In the genomic region with DNA sequence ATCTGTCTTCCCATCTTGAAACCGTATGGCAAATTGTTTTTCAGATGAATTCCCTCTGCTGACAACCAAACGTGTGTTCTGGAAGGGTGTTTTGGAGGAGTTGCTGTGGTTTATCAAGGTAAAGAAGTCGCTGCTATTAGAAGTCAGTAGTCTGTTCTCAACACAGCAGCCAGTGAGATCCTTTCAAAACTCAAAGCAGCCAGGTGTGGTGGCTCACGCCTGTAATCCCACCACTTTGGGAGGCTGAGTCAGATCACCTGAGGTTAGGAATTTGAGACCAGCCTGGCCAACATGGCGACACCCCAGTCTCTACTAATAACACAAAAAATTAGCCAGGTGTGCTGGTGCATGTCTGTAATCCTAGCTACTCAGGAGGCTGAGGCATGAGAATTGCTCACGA, we compare ENCODE assay signal across 11 cellular contexts. TPM values are rescaled to one million over a fixed set of nuclear protein-coding genes. Genes with fewer than 3 reads are reported as not detected.
A peak's percentile ranks its signal among the peaks of the same experiment; 100 is the strongest.
DNase-seq lines count a peak whose midpoint lies in the region; ATAC-seq and TF ChIP-seq lines count a peak whose summit lies in the region.
"Had no signal": no experiment of that assay in that cellular context is flagged by ENCODE, and none has a peak within 500 bp of the region (broad histone marks: within the 10 kb centered on the region; RNA-seq: fewer than 3 reads in every experiment).

No MANE protein-coding gene starts in this region.

- ATAC-seq in HCT116, result no peak
- no peak for ATAC-seq in activated CD8-positive, alpha-beta T cell treated with anti-CD3 and anti-CD28 coated beads, Interleukin-2, amount 10 ng/mL, durations not matched to agents 7 days and 5 days
- ATAC-seq in naive thymus-derived CD4-positive, alpha-beta T cell, result no peak
- no peak for ATAC-seq in heart right ventricle
- ATAC-seq in HG02642 (IDR thresholded peaks at IDR 0.05; ENCODE audit: poor library complexity, unreplicated experiment), result no peak
- ATAC-seq in GM18517 (IDR thresholded peaks at IDR 0.05; ENCODE audit: unreplicated experiment), result no peak

- no peak overlapping the region for H3K27ac ChIP-seq in CD4-positive, alpha-beta memory T cell (ENCODE audit: low read depth, low read length)
- H3K27ac ChIP-seq in HCT116 (ENCODE audit: low read depth, low read length) (peak overlapping the region; percentile 100; the same call in 1 of the 2 replicates), heart right ventricle (no peak overlapping the region)
- H3K27ac ChIP-seq in naive thymus-derived CD4-positive, alpha-beta T cell (ENCODE audit: low read depth, low read length), result no peak overlapping the region
- H3K27ac ChIP-seq: Peyer's patch had no signal

- TF ChIP-seq RAD21 in HCT116 (IDR thresholded peaks at IDR 0.05; ENCODE audit: low read depth), result no peak

- peak overlapping the region; percentile 4 to 92 (median 86) for H3K4me3 Mint-ChIP-seq in CD4-positive, alpha-beta memory T cell
- peak overlapping the region; percentile 99 for H3K4me3 Mint-ChIP-seq in activated CD8-positive, alpha-beta T cell treated with anti-CD3 and anti-CD28 coated beads, Interleukin-2, amount 10 ng/mL, durations not matched to agents 7 days and 5 days
- H3K4me3 Mint-ChIP-seq in naive thymus-derived CD4-positive, alpha-beta T cell, result peak overlapping the region; percentile 2 to 96 (median 83)

- DNase-seq in CD4-positive, alpha-beta memory T cell, result no peak
- DNase-seq in HCT116 (ENCODE audit: low read depth, low spot score), result no peak
- no peak for DNase-seq in activated CD8-positive, alpha-beta T cell treated with anti-CD3 and anti-CD28 coated beads, Interleukin-2, amount 10 ng/mL, durations not matched to agents 7 days and 5 days
- no peak for DNase-seq in naive thymus-derived CD4-positive, alpha-beta T cell
- no peak for DNase-seq in heart right ventricle
- DNase-seq: activated gamma-delta T cell, MV-4-11, Peyer's patch, substantia nigra had no signal

- CTCF ChIA-PET in CD4-positive, alpha-beta memory T cell (lab: Charles Lee; ENCODE audit: partially characterized antibody), result interaction anchor here (0.5 kb wide), 1 partner anchor 512 kb away, joined by 3 read pairs; no protein-coding TSS in a partner anchor
- CTCF ChIA-PET in HCT116 (lab: Charles Lee), result no interaction called here
- CTCF ChIA-PET in activated CD8-positive, alpha-beta T cell treated with anti-CD3 and anti-CD28 coated beads, Interleukin-2, amount 10 ng/mL, durations not matched to agents 7 days and 5 days (lab: Charles Lee), result interaction anchor here (1.5 to 3.2 kb wide), 3 partner anchors 10 to 53 kb away, joined by 4 to 20 read pairs (median 5); partner anchors contain the start of gene ENOSF1
- CTCF ChIA-PET in naive thymus-derived CD4-positive, alpha-beta T cell (lab: Charles Lee), result no interaction called here

- H3K79me2 ChIP-seq in HCT116 (ENCODE audit: insufficient read depth, low read length), result peaks cover 66% of the 10 kb centered on the region

- H3K9me3 ChIP-seq in CD4-positive, alpha-beta memory T cell (ENCODE audit: control insufficient read depth in 1 of 2, low read length in 2 of 2), result no peaks in the 10 kb centered on the region
- H3K9me3 ChIP-seq in HCT116 (ENCODE audit: control insufficient read depth in 1 of 2, insufficient read depth in 1 of 2, low read depth in 1 of 2, low read length in 2 of 2) (no peaks in the 10 kb centered on the region), heart right ventricle (no peaks in the 10 kb centered on the region)
- H3K9me3 ChIP-seq in naive thymus-derived CD4-positive, alpha-beta T cell (ENCODE audit: control insufficient read depth in 2 of 3, low read length in 3 of 3), result no peaks in the 10 kb centered on the region
- H3K9me3 ChIP-seq: Peyer's patch had no signal

- TF ChIP-seq CTCF in HCT116 (IDR thresholded peaks at IDR 0.05 in 2 of 3, conservative IDR thresholded peaks at IDR 0.05 in 1 of 3; ENCODE audit: borderline replicate concordance in 1 of 3, insufficient read depth in 1 of 3, low read depth in 2 of 3, low read length in 2 of 3) (no peak), heart right ventricle (IDR thresholded peaks at IDR 0.05) (no peak)

- no peak for TF ChIP-seq POLR2A in HCT116 (IDR thresholded peaks at IDR 0.05; ENCODE audit: borderline replicate concordance, extremely low read depth, insufficient read depth, insufficient read length)

- WGBS in heart right ventricle, 2 donors, result 93 to 94% methylated on average over 6 of the region's 6 CpGs

- peaks cover 6 to 24% of the 10 kb centered on the region in 2 donors for H3K27me3 Mint-ChIP-seq in CD4-positive, alpha-beta memory T cell
- no peaks in the 10 kb centered on the region for H3K27me3 Mint-ChIP-seq in activated CD8-positive, alpha-beta T cell treated with anti-CD3 and anti-CD28 coated beads, Interleukin-2, amount 10 ng/mL, durations not matched to agents 7 days and 5 days (ENCODE audit: low read depth)
- H3K27me3 Mint-ChIP-seq in naive thymus-derived CD4-positive, alpha-beta T cell, result peaks cover 0 to 31% (median 29%) of the 10 kb centered on the region in 5 donors

- H3K36me3 Mint-ChIP-seq in CD4-positive, alpha-beta memory T cell, result no peaks in the 10 kb centered on the region
- H3K36me3 Mint-ChIP-seq in activated CD8-positive, alpha-beta T cell treated with anti-CD3 and anti-CD28 coated beads, Interleukin-2, amount 10 ng/mL, durations not matched to agents 7 days and 5 days (ENCODE audit: low read depth), result peaks cover 53% of the 10 kb centered on the region
- peaks cover 3 to 44% (median 4%) of the 10 kb centered on the region in 5 donors for H3K36me3 Mint-ChIP-seq in naive thymus-derived CD4-positive, alpha-beta T cell

- RAD21 ChIA-PET in HCT116 (lab: Charles Lee; ENCODE audit: low non-redundant PET in 1 of 2, low total read pairs in 2 of 2, uncharacterized antibody in 2 of 2, unreplicated experiment in 2 of 2), result no interaction called here

- H3K9ac ChIP-seq in HCT116 (ENCODE audit: low read length), result peak overlapping the region; percentile 99

- POLR2A ChIA-PET in CD4-positive, alpha-beta memory T cell (lab: Charles Lee; ENCODE audit: partially characterized antibody), result no interaction called here
- POLR2A ChIA-PET in HCT116 (lab: Charles Lee), result no interaction called here
- POLR2A ChIA-PET in activated CD8-positive, alpha-beta T cell treated with anti-CD3 and anti-CD28 coated beads, Interleukin-2, amount 10 ng/mL, durations not matched to agents 7 days and 5 days (lab: Charles Lee), result interaction anchor here (0.9 to 4.2 kb wide), 6 partner anchors 11 to 391 kb away, joined by 3 to 32 read pairs (median 15); partner anchors contain the start of gene THOC1
- POLR2A ChIA-PET in naive thymus-derived CD4-positive, alpha-beta T cell (lab: Charles Lee), result no interaction called here

- no peak overlapping the region for H3K4me3 ChIP-seq in CD4-positive, alpha-beta memory T cell (ENCODE audit: low read length in 2 of 2)
- H3K4me3 ChIP-seq in HCT116 (replicated peaks in 1 of 2; ENCODE audit: low read depth in 1 of 2, low read length in 2 of 2), result peak overlapping the region; percentile 85 to 96; a peak in 2 of 4 replicates
- H3K4me3 ChIP-seq in naive thymus-derived CD4-positive, alpha-beta T cell (ENCODE audit: low read length), result no peak overlapping the region
- no peak overlapping the region for H3K4me3 ChIP-seq in heart right ventricle

- no peak overlapping the region for H3K27ac Mint-ChIP-seq in CD4-positive, alpha-beta memory T cell
- H3K27ac Mint-ChIP-seq in activated CD8-positive, alpha-beta T cell treated with anti-CD3 and anti-CD28 coated beads, Interleukin-2, amount 10 ng/mL, durations not matched to agents 7 days and 5 days, result peak overlapping the region; percentile 94
- peak overlapping the region in 1 of 9 donors; percentile 94 for H3K27ac Mint-ChIP-seq in naive thymus-derived CD4-positive, alpha-beta T cell

- no peaks in the 10 kb centered on the region for H3K4me1 ChIP-seq in CD4-positive, alpha-beta memory T cell (ENCODE audit: insufficient read depth, low read length)
- H3K4me1 ChIP-seq in HCT116 (ENCODE audit: control insufficient read depth in 1 of 2, insufficient read depth in 2 of 2, low read length in 2 of 2), result peaks cover 9 to 22% of the 10 kb centered on the region in 2 experiments; a peak in 3 of 4 replicates
- H3K4me1 ChIP-seq in naive thymus-derived CD4-positive, alpha-beta T cell (ENCODE audit: control insufficient read depth in 2 of 2, insufficient read depth in 2 of 2, low read length in 2 of 2), result peaks cover 0 to 5% of the 10 kb centered on the region in 2 donors
- H3K4me1 ChIP-seq in heart right ventricle, result peaks cover 0 to 17% (median 9%) of the 10 kb centered on the region in 9 donors

- peak overlapping the region; percentile 94 for H3K4me2 ChIP-seq in HCT116 (ENCODE audit: low read length)

- peaks cover 0 to 11% (median 7%) of the 10 kb centered on the region in 8 donors for H3K9me3 Mint-ChIP-seq in CD4-positive, alpha-beta memory T cell
- peaks cover 6% of the 10 kb centered on the region for H3K9me3 Mint-ChIP-seq in activated CD8-positive, alpha-beta T cell treated with anti-CD3 and anti-CD28 coated beads, Interleukin-2, amount 10 ng/mL, durations not matched to agents 7 days and 5 days (ENCODE audit: insufficient read depth)
- peaks cover 0 to 14% (median 5%) of the 10 kb centered on the region in 11 donors for H3K9me3 Mint-ChIP-seq in naive thymus-derived CD4-positive, alpha-beta T cell

- peaks cover 8 to 17% (median 13%) of the 10 kb centered on the region in 4 donors for H3K4me1 Mint-ChIP-seq in CD4-positive, alpha-beta memory T cell
- H3K4me1 Mint-ChIP-seq in activated CD8-positive, alpha-beta T cell treated with anti-CD3 and anti-CD28 coated beads, Interleukin-2, amount 10 ng/mL, durations not matched to agents 7 days and 5 days (ENCODE audit: low read depth), result peaks cover 48% of the 10 kb centered on the region
- H3K4me1 Mint-ChIP-seq in naive thymus-derived CD4-positive, alpha-beta T cell, result peaks cover 0 to 51% (median 10%) of the 10 kb centered on the region in 7 donors

- H3K27me3 ChIP-seq in CD4-positive, alpha-beta memory T cell (ENCODE audit: insufficient read depth, low read length), result no peaks in the 10 kb centered on the region
- no peaks in the 10 kb centered on the region for H3K27me3 ChIP-seq in HCT116 (ENCODE audit: insufficient read depth, low read length)
- peaks cover 0 to 5% of the 10 kb centered on the region in 2 donors for H3K27me3 ChIP-seq in naive thymus-derived CD4-positive, alpha-beta T cell (ENCODE audit: control insufficient read depth in 2 of 2, insufficient read depth in 2 of 2, low read length in 2 of 2)
- peaks cover 0 to 10% (median 5%) of the 10 kb centered on the region in 7 donors for H3K27me3 ChIP-seq in heart right ventricle
- H3K27me3 ChIP-seq: Peyer's patch had no signal

- no peak overlapping the region for H2AFZ ChIP-seq in HCT116 (ENCODE audit: low read depth, low read length, poor library complexity, severe bottlenecking)

- no peaks in the 10 kb centered on the region for H4K20me1 ChIP-seq in HCT116 (ENCODE audit: insufficient read depth)

- no TSS peak for BruUV-seq in HCT116 (replicated peaks; lab: Mats Ljungman, UMichigan)

- H3K9me2 ChIP-seq in HCT116 (ENCODE audit: insufficient read depth), result no peaks in the 10 kb centered on the region

- intact Hi-C loops in CD4-positive, alpha-beta memory T cell (cut with micrococcal nuclease), result loop anchor here (10.0 kb wide), 1 partner anchor 55 kb away; the partner anchor contains the start of gene ENOSF1
- intact Hi-C loops in HCT116 (cut with micrococcal nuclease), result loop anchor here (5.0 kb wide), 1 partner anchor 53 kb away; the partner anchor contains the start of gene ENOSF1
- intact Hi-C loops in naive thymus-derived CD4-positive, alpha-beta T cell (cut with micrococcal nuclease), result loop anchor here in 1 of 2 donors (2.0 kb wide), 4 partner anchors 23 to 153 kb away; partner anchors contain the start of genes CLUL1 and YES1
- intact Hi-C loops in heart right ventricle (cut with DNase I), result no loop called here

- H3K36me3 ChIP-seq in CD4-positive, alpha-beta memory T cell (ENCODE audit: insufficient read depth, low read length), result no peaks in the 10 kb centered on the region
- H3K36me3 ChIP-seq in HCT116 (ENCODE audit: control insufficient read depth in 1 of 2, insufficient read depth in 2 of 2, low read length in 2 of 2) (peaks cover 19 to 32% of the 10 kb centered on the region in 2 experiments), heart right ventricle (peaks cover 0 to 5% (median 0%) of the 10 kb centered on the region in 9 donors)
- H3K36me3 ChIP-seq in naive thymus-derived CD4-positive, alpha-beta T cell (ENCODE audit: control insufficient read depth in 2 of 3, insufficient read depth in 3 of 3, low read length in 3 of 3), result no peaks in the 10 kb centered on the region
- H3K36me3 ChIP-seq: Peyer's patch had no signal

RNA-seq across cellular contexts. Expression of gene TYMS, which starts 2.1 kb away (rescaled TPM):
- not detected for total RNA-seq in CD4-positive, alpha-beta memory T cell
- polyA plus RNA-seq in CD4-positive, alpha-beta memory T cell, result under 1 TPM in 1 of 2 donors, not detected in 1; 0.33 TPM
- total RNA-seq in HCT116 (2021; ENCODE audit: unreplicated experiment) (245 TPM), heart right ventricle (10 to 100 TPM in 1 of 10 donors, 1 to 10 TPM in 8, under 1 TPM in 1; 0.91 to 16.7 (median 2.2) TPM)
- polyA plus RNA-seq in HCT116 (2012), result 197 and 211 TPM in 2 replicates
- total RNA-seq in activated CD8-positive, alpha-beta T cell treated with anti-CD3 and anti-CD28 coated beads, Interleukin-2, amount 10 ng/mL, durations not matched to agents 7 days and 5 days, result 100 to 1,000 TPM; 502 to 505 TPM
- total RNA-seq in naive thymus-derived CD4-positive, alpha-beta T cell, result 100 to 1,000 TPM in 1 of 5 experiments, 1 to 10 TPM in 1, under 1 TPM in 1, not detected in 2; 0.85 to 241 (median 2.0) TPM
- polyA plus RNA-seq in naive thymus-derived CD4-positive, alpha-beta T cell, result not detected
- 1 to 10 TPM in 1 of 2 donors, under 1 TPM in 1; 0.80 to 1.0 TPM for polyA plus RNA-seq in heart right ventricle

RNA-seq across cellular contexts. Expression of gene ENOSF1, which starts 52.8 kb away (rescaled TPM):
- total RNA-seq in CD4-positive, alpha-beta memory T cell, result 100 to 1,000 TPM; 107 to 133 TPM
- polyA plus RNA-seq in CD4-positive, alpha-beta memory T cell, result 10 to 100 TPM; 11.6 to 13.9 TPM
- total RNA-seq in HCT116 (2021; ENCODE audit: unreplicated experiment) (90.0 TPM), heart right ventricle (10 to 100 TPM; 15.0 to 46.9 (median 23.3) TPM)
- polyA plus RNA-seq in HCT116 (2012), result 45.6 and 51.7 TPM in 2 replicates
- 10 to 100 TPM; 66.0 to 74.1 TPM for total RNA-seq in activated CD8-positive, alpha-beta T cell treated with anti-CD3 and anti-CD28 coated beads, Interleukin-2, amount 10 ng/mL, durations not matched to agents 7 days and 5 days
- 100 to 1,000 TPM in 2 of 5 experiments, 10 to 100 TPM in 3; 80.1 to 137 (median 90.0) TPM for total RNA-seq in naive thymus-derived CD4-positive, alpha-beta T cell
- 10 to 100 TPM; 12.2 to 16.5 TPM for polyA plus RNA-seq in naive thymus-derived CD4-positive, alpha-beta T cell
- polyA plus RNA-seq in heart right ventricle, result 10 to 100 TPM; 10.5 to 68.3 TPM

Comparison
In these comparisons a context has a peak if more than half of its experiments do, and no peak if none do; other contexts are left out.
1. H3K4me3 ChIP-seq: peak in HCT116 (2 of 2); none in CD4-positive, alpha-beta memory T cell (0 of 2), naive thymus-derived CD4-positive, alpha-beta T cell (single experiment) and heart right ventricle (0 of 10).
2. CTCF ChIA-PET loops: an anchor here in CD4-positive, alpha-beta memory T cell (0.5 kb wide) and activated CD8-positive, alpha-beta T cell treated with anti-CD3 and anti-CD28 coated beads, Interleukin-2, amount 10 ng/mL, durations not matched to agents 7 days and 5 days (1.5 to 3.2 kb wide); none called in HCT116 and naive thymus-derived CD4-positive, alpha-beta T cell.
3. intact Hi-C loops: an anchor here in CD4-positive, alpha-beta memory T cell (10.0 kb wide) and HCT116 (5.0 kb wide); none called in heart right ventricle.
4. Peak in every context shown above with its lines, with median percentiles within 50 percentile points of each other: H3K4me3 Mint-ChIP-seq.